19 cellular contexts compared by ENCODE assay signal in the genomic region with DNA sequence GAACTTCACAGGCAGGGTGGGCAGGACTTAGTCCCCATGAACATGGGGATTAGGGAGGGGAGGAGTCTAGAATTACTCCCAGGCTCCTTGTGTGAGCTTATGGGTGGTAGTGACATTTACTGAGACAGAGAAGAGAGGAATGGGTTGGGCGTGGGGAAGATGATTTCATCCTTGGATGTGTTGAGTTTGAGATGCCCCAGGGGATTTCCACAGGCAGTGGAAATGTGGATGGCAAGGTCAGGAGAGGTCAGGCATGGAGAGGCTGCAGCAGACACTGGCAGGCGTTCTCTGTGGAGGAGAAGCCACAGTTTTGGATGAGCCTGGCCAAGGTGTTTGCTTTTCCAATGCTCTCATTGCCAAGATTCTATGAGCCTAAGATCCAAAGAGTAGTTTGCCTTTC.
"Had no signal": no experiment of that assay in that cellular context is flagged by ENCODE, and none has a peak within 500 bp of the region (broad histone marks: within the 10 kb centered on the region; RNA-seq: fewer than 3 reads in every experiment).

No MANE protein-coding gene starts in this region.

- ATAC-seq: activated naive CD4-positive, alpha-beta T cell treated with anti-CD3 and anti-CD28 coated beads, Interleukin-2, amount 50 U/mL, for 72 hours; esophagus mucosa; left colon; right cardiac atrium had no signal

- DNase-seq: activated CD4-positive, alpha-beta T cell treated with anti-CD3 and anti-CD28 coated beads for 1 hour; activated CD4-positive, alpha-beta T cell treated with anti-CD3 and anti-CD28 coated beads, Interleukin-2, amount 50 U/mL, for 4 hours; activated gamma-delta T cell treated with Interleukin-2 at 50 U/mL for 16 hours; adrenal gland; cerebellar nuclear complex; cortex of kidney; effector CD4-positive, alpha-beta T cell; left colon; nephron progenitor cell; nucleus accumbens; right cardiac atrium; stimulated activated CD4-positive, alpha-beta T cell treated with anti-CD3 and anti-CD28 coated beads, Interleukin-15, amount 100 ng/mL, for 24 hours; stimulated activated CD4-positive, alpha-beta T cell treated with anti-CD3 and anti-CD28 coated beads, Interleukin-4, amount 100 ng/mL, for 1 hour; stomach; T-helper 1 cell; T-helper 9 cell; trophoblast cell had no signal

- H3K4me1 Mint-ChIP-seq: nephron progenitor cell had no signal

- H3K27ac Mint-ChIP-seq: nephron progenitor cell had no signal

- H3K4me3 Mint-ChIP-seq: nephron progenitor cell had no signal
